Comparison of ENCODE assay signal across 26 cellular contexts in genomic region chr4:95529941-95530340, GRCh38. TPM values are rescaled to one million over a fixed set of nuclear protein-coding genes. Genes with fewer than 3 reads are reported as not detected.
"Had no signal": no experiment of that assay in that cellular context is flagged by ENCODE, and none has a peak within 500 bp of the region (broad histone marks: within the 10 kb centered on the region; RNA-seq: fewer than 3 reads in every experiment).

No MANE protein-coding gene starts in this region.

- H3K9me3 ChIP-seq: esophagus muscularis mucosa, gastroesophageal sphincter, heart left ventricle, left lung, neutrophil, prostate gland, right atrium auricular region, thyroid gland had no signal

- H3K4me3 ChIP-seq: esophagus muscularis mucosa, gastroesophageal sphincter, heart left ventricle, left lung, prostate gland, right atrium auricular region, smooth muscle cell, thyroid gland had no signal

- H3K4me3 Mint-ChIP-seq: natural killer cell; neural crest cell; stimulated activated naive CD8-positive, alpha-beta T cell treated with anti-CD3 and anti-CD28 coated beads, Interleukin-15, amount 100 ng/mL, for 72 hours had no signal

- H3K27me3 ChIP-seq: esophagus muscularis mucosa, foreskin keratinocyte, gastroesophageal sphincter, heart left ventricle, left lung, neutrophil, right atrium auricular region, thyroid gland had no signal

- H3K4me1 ChIP-seq: esophagus muscularis mucosa, foreskin keratinocyte, gastroesophageal sphincter, left lung, prostate gland, right atrium auricular region had no signal

- H3K9me3 Mint-ChIP-seq: natural killer cell; neural crest cell; stimulated activated naive CD8-positive, alpha-beta T cell treated with anti-CD3 and anti-CD28 coated beads, Interleukin-15, amount 100 ng/mL, for 72 hours had no signal

- DNase-seq: dermis blood vessel endothelial cell; effector memory CD4-positive, alpha-beta T cell; foreskin keratinocyte; heart left ventricle; hippocampal formation; left cardiac atrium; left lung; mesendoderm; natural killer cell; stimulated activated CD4-positive, alpha-beta T cell treated with anti-CD3 and anti-CD28 coated beads, Interleukin-12 subunit alpha, Interleukin-12 subunit beta, amount 100 ng/mL, for 4 hours; stimulated activated CD4-positive, alpha-beta T cell treated with anti-CD3 and anti-CD28 coated beads, Interleukin-1b, Interleukin-23, amount 100 ng/mL, for 48 hours; stimulated activated CD4-positive, alpha-beta T cell treated with anti-CD3 and anti-CD28 coated beads, Interleukin-4, amount 100 ng/mL, for 1 hour; stimulated activated CD8-positive, alpha-beta memory T cell treated with anti-CD3 and anti-CD28 coated beads, Interleukin-4, amount 100 ng/mL, for 48 hours; stimulated activated naive CD4-positive, alpha-beta T cell; stimulated activated naive CD8-positive, alpha-beta T cell treated with anti-CD3 and anti-CD28 coated beads, Interleukin-15, amount 100 ng/mL, for 72 hours; thyroid gland; trophoblast cell had no signal

- H3K36me3 Mint-ChIP-seq: natural killer cell had no signal

- H3K27me3 Mint-ChIP-seq: stimulated activated naive CD8-positive, alpha-beta T cell treated with anti-CD3 and anti-CD28 coated beads, Interleukin-15, amount 100 ng/mL, for 72 hours had no signal

- H3K4me1 Mint-ChIP-seq: natural killer cell; neural crest cell; stimulated activated naive CD8-positive, alpha-beta T cell treated with anti-CD3 and anti-CD28 coated beads, Interleukin-15, amount 100 ng/mL, for 72 hours had no signal

- ATAC-seq: foreskin keratinocyte; gastroesophageal sphincter; heart left ventricle; left cardiac atrium; left lung; natural killer cell; sciatic nerve; stimulated activated naive CD8-positive, alpha-beta T cell treated with anti-CD3 and anti-CD28 coated beads, Interleukin-15, amount 100 ng/mL, for 72 hours had no signal

- H3K27ac Mint-ChIP-seq: natural killer cell; stimulated activated naive CD8-positive, alpha-beta T cell treated with anti-CD3 and anti-CD28 coated beads, Interleukin-15, amount 100 ng/mL, for 72 hours had no signal

- H3K27ac ChIP-seq: esophagus muscularis mucosa, foreskin keratinocyte, gastroesophageal sphincter, heart left ventricle, left lung, neutrophil, prostate gland, right atrium auricular region, thyroid gland had no signal

- H3K36me3 ChIP-seq: esophagus muscularis mucosa, gastroesophageal sphincter, heart left ventricle, left lung, neutrophil, prostate gland, right atrium auricular region, thyroid gland had no signal

RNA-seq across cellular contexts. Expression of gene UNC5C, which starts 18.8 kb away (rescaled TPM):
- total RNA-seq: foreskin keratinocyte, mononuclear cell, natural killer cell had no signal
